Comparison of ENCODE assay signal across 7 cellular contexts in genomic region chr7:76606022-76606421, GRCh38. TPM values are rescaled to one million over a fixed set of nuclear protein-coding genes. Genes with fewer than 3 reads are reported as not detected.
DNase-seq lines count a peak whose midpoint lies in the region; ATAC-seq lines count a peak whose summit lies in the region.
"Not testable (repeated sequence)": the region's sequence is repeated elsewhere in the genome, so short reads cannot be mapped to it uniquely, and the experiment has no call there.

No MANE protein-coding gene starts in this region.

- peak; percentile 96 for ATAC-seq in GM18508 (IDR thresholded peaks at IDR 0.05; ENCODE audit: insufficient read depth, unreplicated experiment)
- peak; percentile 92 for ATAC-seq in HG02642 (IDR thresholded peaks at IDR 0.05; ENCODE audit: poor library complexity, unreplicated experiment)
- ATAC-seq in Right ventricle myocardium superior (ENCODE audit: poor library complexity), result peak; percentile 98

- DNase-seq in Kasumi-1 (lab: John Stamatoyannopoulos, UW), result peak; percentile 89 to 93
- DNase-seq in SKM-1 (lab: John Stamatoyannopoulos, UW; ENCODE audit: unreplicated experiment), result peak; percentile 59
- DNase-seq in activated naive CD4-positive, alpha-beta T cell treated with anti-CD3 and anti-CD28 coated beads, Interleukin-2, amount 50 U/mL, for 16 hours, result peak; percentile 43
- peak; percentile 81 for DNase-seq in Right ventricle myocardium superior
- peak; percentile 55 for DNase-seq in pulmonary artery endothelial cell (ENCODE audit: low read depth, low spot score)

- intact Hi-C loops in Right ventricle myocardium superior (cut with DNase I), result not testable (repeated sequence)

RNA-seq across cellular contexts. Expression of gene POMZP3, which starts 21.1 kb away (rescaled TPM):
- total RNA-seq in Right ventricle myocardium superior (7.2 TPM), pulmonary artery endothelial cell (2.3 and 4.8 TPM in 2 replicates)

Comparison
In these comparisons a context has a peak if more than half of its experiments do, and no peak if none do; other contexts are left out.
1. Peak in every context shown above with its lines: DNase-seq and ATAC-seq.